In the genomic region with DNA sequence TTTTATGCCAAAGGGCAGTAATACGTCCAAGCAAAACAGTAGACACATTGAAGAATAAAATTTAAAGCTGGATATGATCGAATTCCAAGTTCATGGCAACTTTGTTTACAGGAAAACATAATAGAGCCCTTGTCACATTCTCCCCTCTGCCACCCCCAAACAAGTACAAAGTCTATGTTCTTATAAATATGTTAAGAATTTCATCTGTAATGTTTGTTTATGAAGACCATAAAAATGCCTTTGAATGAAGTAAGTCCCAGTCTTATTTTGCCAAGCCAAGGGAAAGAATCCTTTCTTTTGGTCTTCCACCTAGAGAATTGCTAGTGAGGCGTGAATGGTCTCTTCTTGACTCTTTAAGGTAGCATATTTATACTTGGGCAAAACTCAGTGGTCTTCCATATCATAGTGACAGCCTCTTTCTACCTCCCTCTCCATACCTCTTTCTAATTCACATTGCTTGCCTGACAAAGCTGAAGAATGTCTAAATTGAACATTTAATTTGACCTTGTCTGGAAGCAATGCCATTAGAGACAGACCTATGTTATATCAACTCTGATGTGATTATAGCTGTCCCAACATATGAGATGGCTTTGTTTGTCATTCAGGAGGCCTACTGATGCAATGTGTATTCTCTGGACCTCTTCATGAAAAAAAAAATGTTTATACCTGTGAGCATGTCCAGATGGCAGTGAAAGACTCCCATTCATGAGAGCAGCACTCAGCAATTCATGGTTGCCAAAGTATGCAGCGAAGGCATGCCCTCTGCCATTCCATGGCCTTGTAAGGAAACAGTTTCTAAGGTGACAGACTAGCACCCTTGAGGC, we compare ENCODE assay signal across 24 cellular contexts.
DNase-seq lines count a peak whose midpoint lies in the region; ATAC-seq, FAIRE-seq and TF ChIP-seq lines count a peak whose summit lies in the region.
"Had no signal": no experiment of that assay in that cellular context is flagged by ENCODE, and none has a peak within 500 bp of the region (broad histone marks: within the 10 kb centered on the region; RNA-seq: fewer than 3 reads in every experiment).

No MANE protein-coding gene starts in this region.

- no peak overlapping the region for H3K4me3 Mint-ChIP-seq in Calu3 (ENCODE audit: low read depth, unreplicated experiment)
- H3K4me3 Mint-ChIP-seq: activated naive CD8-positive, alpha-beta T cell treated with anti-CD3 and anti-CD28 coated beads for 36 hours; central memory CD8-positive, alpha-beta T cell; H9; T-helper 1 cell treated with Interleukin-12 subunit alpha and Interleukin-12 subunit beta and Interleukin-4 antibody, amounts not matched to agents 30 μg/mL and 1 μg/mL, for 36 hours had no signal

- H3K27ac Mint-ChIP-seq in Calu3 (ENCODE audit: unreplicated experiment): peak overlapping the region; percentile 24
- H3K27ac Mint-ChIP-seq: activated naive CD8-positive, alpha-beta T cell treated with anti-CD3 and anti-CD28 coated beads for 36 hours; progenitor cell of endocrine pancreas; T-helper 1 cell treated with Interleukin-12 subunit alpha and Interleukin-12 subunit beta and Interleukin-4 antibody, amounts not matched to agents 30 μg/mL and 1 μg/mL, for 36 hours had no signal

- peaks cover 4% of the 10 kb centered on the region for H3K9me3 Mint-ChIP-seq in Calu3 (ENCODE audit: low read depth, unreplicated experiment)
- H3K9me3 Mint-ChIP-seq: H9; T-helper 1 cell treated with Interleukin-12 subunit alpha and Interleukin-12 subunit beta and Interleukin-4 antibody, amounts not matched to agents 30 μg/mL and 1 μg/mL, for 36 hours had no signal

- H3K9me3 ChIP-seq in MG63 (no peaks in the 10 kb centered on the region), pancreas (no peaks in the 10 kb centered on the region), tibial artery (no peaks in the 10 kb centered on the region)
- H3K9me3 ChIP-seq: ascending aorta, sigmoid colon, uterus had no signal

- H3K36me3 Mint-ChIP-seq in Calu3 (ENCODE audit: insufficient read depth, unreplicated experiment): no peaks in the 10 kb centered on the region
- H3K36me3 Mint-ChIP-seq: activated naive CD8-positive, alpha-beta T cell treated with anti-CD3 and anti-CD28 coated beads for 36 hours had no signal

- H3K27ac ChIP-seq in pancreas (peak overlapping the region in 2 of 4 donors; percentile 12 to 48), tibial artery (no peak overlapping the region)
- H3K27ac ChIP-seq: KMS-11, SK-N-MC had no signal

- TF ChIP-seq CTCF in Calu3 (IDR thresholded peaks at IDR 0.05; ENCODE audit: unreplicated experiment) (no peak), pancreas (IDR thresholded peaks at IDR 0.05) (no peak), tibial artery (IDR thresholded peaks at IDR 0.05) (no peak)

- 67% methylated on average over 4 of the region's 4 CpGs for WGBS in pancreas, 2 donors

- H3K4me3 ChIP-seq in MG63 (no peak overlapping the region), pancreas (no peak overlapping the region), tibial artery (no peak overlapping the region)
- H3K4me3 ChIP-seq: ascending aorta, sigmoid colon, SK-N-MC, uterus had no signal

- H3K36me3 ChIP-seq in MG63: no peaks in the 10 kb centered on the region
- H3K36me3 ChIP-seq in pancreas: no peaks in the 10 kb centered on the region
- no peaks in the 10 kb centered on the region for H3K36me3 ChIP-seq in tibial artery
- H3K36me3 ChIP-seq: ascending aorta, sigmoid colon, uterus had no signal

- no peak for FAIRE-seq in pancreas (lab: Jason Lieb, UNC)
- FAIRE-seq: GM12892, islet of Langerhans had no signal

- intact Hi-C loops in Calu3 (cut with micrococcal nuclease; ENCODE audit: unreplicated experiment) (loop anchor here (5.0 kb wide), 1 partner anchor 41 kb away; no protein-coding TSS in a partner anchor), pancreas (cut with DNase I) (no loop called here), tibial artery (cut with DNase I; ENCODE audit: low total_unique reads) (no loop called here)

- DNase-seq in Calu3 (no peak), MG63 (peak; percentile 15), epidermal melanocyte (ENCODE audit: insufficient read length, low spot score) (peak; percentile 21), pancreas (no peak), tibial artery (no peak), pons (ENCODE audit: low spot score) (no peak)
- DNase-seq: activated effector memory CD4-positive, alpha-beta T cell treated with anti-CD3 and anti-CD28 coated beads, Interleukin-2, amount 50 U/mL, for 16 hours; activated naive CD8-positive, alpha-beta T cell treated with anti-CD3 and anti-CD28 coated beads for 36 hours; activated T-cell treated with anti-CD3 and anti-CD28 coated beads, Interleukin-2, amount 50 U/mL, for 1 hour; H9; NCI-H446; sigmoid colon; stimulated activated naive CD4-positive, alpha-beta T cell treated with Interleukin-2 at 50 U/mL for 16 hours; uterus had no signal

- peak in 3 of 4 donors; percentile 43 to 74 (median 63) for ATAC-seq in pancreas
- no peak for ATAC-seq in GM19023 (IDR thresholded peaks at IDR 0.05; ENCODE audit: unreplicated experiment)
- no peak for ATAC-seq in GM21390 (IDR thresholded peaks at IDR 0.05; ENCODE audit: unreplicated experiment)

- peaks cover 50% of the 10 kb centered on the region for H3K4me1 Mint-ChIP-seq in Calu3 (ENCODE audit: low read depth, unreplicated experiment)
- H3K4me1 Mint-ChIP-seq: activated naive CD8-positive, alpha-beta T cell treated with anti-CD3 and anti-CD28 coated beads for 36 hours; central memory CD8-positive, alpha-beta T cell had no signal

- H3K4me1 ChIP-seq in pancreas (no peaks in the 10 kb centered on the region), tibial artery (peaks cover 0 to 29% (median 11%) of the 10 kb centered on the region in 4 donors)

- H3K27me3 Mint-ChIP-seq in Calu3 (ENCODE audit: unreplicated experiment): no peaks in the 10 kb centered on the region
- H3K27me3 Mint-ChIP-seq: central memory CD8-positive, alpha-beta T cell; progenitor cell of endocrine pancreas had no signal

- no peaks in the 10 kb centered on the region for H3K27me3 ChIP-seq in MG63
- H3K27me3 ChIP-seq in pancreas: no peaks in the 10 kb centered on the region
- H3K27me3 ChIP-seq in tibial artery: no peaks in the 10 kb centered on the region
- H3K27me3 ChIP-seq: ascending aorta, sigmoid colon, uterus had no signal

- CTCF ChIA-PET in Calu3 (lab: Charles Lee): interaction anchor here (0.8 to 1.0 kb wide), 2 partner anchors 44 to 67 kb away, joined by 3 read pairs; no protein-coding TSS in a partner anchor

- BruUV-seq in Calu3 (replicated peaks; lab: Mats Ljungman, UMichigan): no TSS peak

Comparison
In these comparisons a context has a peak if more than half of its experiments do, and no peak if none do; other contexts are left out.
1. DNase-seq: peak in MG63 (single experiment) and epidermal melanocyte (single experiment); none in Calu3 (single experiment), pancreas (0 of 6), tibial artery (0 of 2) and pons (single experiment).
2. ATAC-seq: peak in pancreas (3 of 4); none in GM19023 (single experiment) and GM21390 (single experiment).